ENCODE assay signal across 25 cellular contexts in genomic region chr1:73009311-73009710, GRCh38.
"Had no signal": no experiment of that assay in that cellular context is flagged by ENCODE, and none has a peak within 500 bp of the region (broad histone marks: within the 10 kb centered on the region; RNA-seq: fewer than 3 reads in every experiment).

No MANE protein-coding gene starts in this region.

- H3K27me3 ChIP-seq: colonic mucosa, dorsolateral prefrontal cortex, esophagus muscularis mucosa, esophagus squamous epithelium, foreskin keratinocyte, gastrocnemius medialis, gastroesophageal sphincter, heart left ventricle, heart right ventricle had no signal

- H3K4me1 ChIP-seq: colonic mucosa, esophagus muscularis mucosa, esophagus squamous epithelium, foreskin keratinocyte, gastrocnemius medialis, gastroesophageal sphincter, heart left ventricle, heart right ventricle had no signal

- H3K27me3 Mint-ChIP-seq: dendritic cell treated with granulocyte-macrophage colony-stimulating factor and Interleukin-4, amounts not matched to agents 40 ng/mL and 50 ng/mL, for 4 days; effector memory CD8-positive, alpha-beta T cell had no signal

- DNase-seq: colonic mucosa; cortex of kidney; dermis blood vessel endothelial cell; dorsolateral prefrontal cortex; effector CD4-positive, alpha-beta T cell; effector CD8-positive, alpha-beta T cell; effector memory CD4-positive, alpha-beta T cell; effector memory CD8-positive, alpha-beta T cell; endodermal cell; erythroblast; esophagus squamous epithelium; foreskin fibroblast; foreskin keratinocyte; foreskin melanocyte; gastrocnemius medialis; glutamatergic neuron; head of caudate nucleus; heart left ventricle; heart right ventricle had no signal

- H3K27ac Mint-ChIP-seq: dendritic cell treated with granulocyte-macrophage colony-stimulating factor and Interleukin-4, amounts not matched to agents 40 ng/mL and 50 ng/mL, for 4 days; effector memory CD8-positive, alpha-beta T cell; endodermal cell had no signal

- H3K4me3 ChIP-seq: colonic mucosa, coronary artery, dorsolateral prefrontal cortex, esophagus muscularis mucosa, esophagus squamous epithelium, gastrocnemius medialis, gastroesophageal sphincter, heart left ventricle, heart right ventricle had no signal

- H3K27ac ChIP-seq: colonic mucosa, coronary artery, dorsolateral prefrontal cortex, epithelial cell of prostate, esophagus muscularis mucosa, esophagus squamous epithelium, foreskin keratinocyte, gastrocnemius medialis, gastroesophageal sphincter, heart left ventricle, heart right ventricle had no signal

- H3K36me3 ChIP-seq: colonic mucosa, esophagus muscularis mucosa, esophagus squamous epithelium, gastrocnemius medialis, gastroesophageal sphincter, heart left ventricle, heart right ventricle had no signal

- ATAC-seq: effector memory CD8-positive, alpha-beta T cell; esophagus mucosa; foreskin keratinocyte; gastrocnemius medialis; gastroesophageal sphincter; heart left ventricle; heart right ventricle had no signal

- H3K4me3 Mint-ChIP-seq: dendritic cell treated with granulocyte-macrophage colony-stimulating factor and Interleukin-4, amounts not matched to agents 40 ng/mL and 50 ng/mL, for 4 days; effector memory CD8-positive, alpha-beta T cell; endodermal cell had no signal

- H3K9me3 Mint-ChIP-seq: dendritic cell treated with granulocyte-macrophage colony-stimulating factor and Interleukin-4, amounts not matched to agents 40 ng/mL and 50 ng/mL, for 4 days; endodermal cell had no signal

- H3K9me3 ChIP-seq: colonic mucosa, esophagus muscularis mucosa, esophagus squamous epithelium, gastrocnemius medialis, gastroesophageal sphincter had no signal
